In genomic region chr13:74975122-74975521, GRCh38 we compare ENCODE assay signal across 7 cellular contexts.
"Had no signal": no experiment of that assay in that cellular context is flagged by ENCODE, and none has a peak within 500 bp of the region (broad histone marks: within the 10 kb centered on the region; RNA-seq: fewer than 3 reads in every experiment).

No MANE protein-coding gene starts in this region.

- H2AFZ ChIP-seq: GM23248 had no signal

- H3K36me3 ChIP-seq: HAP-1 had no signal

- H3K4me1 ChIP-seq: HAP-1 had no signal

- H3K9me3 ChIP-seq: HAP-1 had no signal

- H3K27ac ChIP-seq: GM23248 had no signal

- H3K9ac ChIP-seq: GM23248 had no signal

- DNase-seq: GM23248, GOT3, H7, IMR-90 had no signal

- ATAC-seq: HCT116, K562 had no signal

- H3K4me3 ChIP-seq: GM23248, HAP-1, K562 had no signal
